In the genomic region with DNA sequence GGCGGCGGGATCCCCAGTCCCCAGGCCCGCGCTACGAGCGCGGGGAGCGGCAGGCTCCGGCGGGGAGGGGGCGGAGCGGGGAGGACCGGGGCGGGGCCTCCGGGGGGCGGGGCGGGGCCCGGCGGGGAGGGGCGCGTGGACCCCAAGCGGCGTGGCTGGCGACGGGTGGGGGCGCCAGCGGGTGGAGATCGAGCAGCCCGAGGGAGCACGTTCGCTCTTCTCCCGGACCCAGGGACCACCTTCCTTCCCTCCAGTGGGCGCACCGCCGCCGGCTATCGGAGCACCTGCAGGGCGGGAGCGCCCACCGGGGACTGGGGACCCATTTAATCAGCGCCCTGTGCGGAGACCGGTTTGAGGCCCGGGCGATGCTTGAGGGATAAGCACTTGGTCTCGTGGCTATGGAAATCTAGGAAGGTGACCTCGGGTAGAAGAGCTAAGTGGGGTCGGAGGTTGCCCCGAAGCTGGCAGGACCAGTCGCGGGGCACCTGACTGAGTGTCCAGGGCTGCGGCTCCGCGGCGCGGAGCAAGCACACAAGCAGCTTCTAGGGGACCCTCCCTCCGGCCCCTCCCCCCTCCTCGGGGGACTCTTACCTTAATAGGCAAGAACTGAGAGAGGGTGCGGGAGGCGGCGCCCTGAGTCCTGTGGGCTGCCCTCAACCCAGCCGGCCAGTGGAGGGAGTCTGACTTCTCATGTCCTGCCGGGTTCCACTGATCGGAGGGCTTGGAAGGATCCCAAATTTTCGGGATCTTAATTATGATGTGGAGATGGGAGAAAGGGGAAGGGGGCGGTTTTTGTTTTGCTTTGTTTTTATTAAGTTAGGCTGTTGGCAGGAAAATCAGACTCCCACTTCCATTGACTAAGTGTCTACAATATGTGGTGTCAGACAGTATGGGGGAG, we compare ENCODE assay signal across 8 cellular contexts. TPM values are rescaled to one million over a fixed set of nuclear protein-coding genes. Genes with fewer than 3 reads are reported as not detected.
DNase-seq lines count a peak whose midpoint lies in the region; ATAC-seq and TF ChIP-seq lines count a peak whose summit lies in the region.

A gene (minus strand): TSS at position 61 of the 898 bp plus-strand sequence. CDS start 71 bp downstream, outside the sequence.

- peak; percentile 81 to 82 for ATAC-seq in naive thymus-derived CD8-positive, alpha-beta T cell
- ATAC-seq in HG03442 (IDR thresholded peaks at IDR 0.05; ENCODE audit: unreplicated experiment) = no peak

- no peaks in the 10 kb centered on the region for H3K27me3 Mint-ChIP-seq in CD8-positive, alpha-beta memory T cell
- H3K27me3 Mint-ChIP-seq in naive thymus-derived CD8-positive, alpha-beta T cell = no peaks in the 10 kb centered on the region

- peak within 1 kb of the TSS; percentile 73 to 96 (median 84) for H3K27ac Mint-ChIP-seq in CD8-positive, alpha-beta memory T cell
- H3K27ac Mint-ChIP-seq in naive thymus-derived CD8-positive, alpha-beta T cell = peak within 1 kb of the TSS; percentile 53 to 96 (median 86)

- peaks cover 26% of the 10 kb centered on the region for H3K4me1 ChIP-seq in CD8-positive, alpha-beta memory T cell (ENCODE audit: insufficient read depth, low read length)
- H3K4me1 ChIP-seq in esophagus squamous epithelium = peaks cover 0 to 47% (median 8%) of the 10 kb centered on the region in 3 donors

- H3K4me3 Mint-ChIP-seq in CD8-positive, alpha-beta memory T cell = peak within 1 kb of the TSS; percentile 79 to 94 (median 86)
- peak within 1 kb of the TSS; percentile 81 to 90 (median 86) for H3K4me3 Mint-ChIP-seq in naive thymus-derived CD8-positive, alpha-beta T cell

- H3K27ac ChIP-seq in CD8-positive, alpha-beta memory T cell (ENCODE audit: low read depth, low read length) = peak within 1 kb of the TSS; percentile 25
- H3K27ac ChIP-seq in esophagus squamous epithelium = peak within 1 kb of the TSS; percentile 67 to 91 (median 88)

- intact Hi-C loops in esophagus squamous epithelium (cut with DNase I) = no loop called here

- no peaks in the 10 kb centered on the region for H3K36me3 ChIP-seq in CD8-positive, alpha-beta memory T cell (ENCODE audit: insufficient read depth, low read length)
- no peaks in the 10 kb centered on the region for H3K36me3 ChIP-seq in esophagus squamous epithelium

- WGBS in esophagus squamous epithelium, 2 donors = 8% methylated on average over 5 of the region's 66 CpGs; no CpG with 5 or more reads in 1 of the 2 donors

- POLR2A ChIA-PET in CD8-positive, alpha-beta memory T cell (lab: Charles Lee) = no interaction called here
- POLR2A ChIA-PET in naive thymus-derived CD8-positive, alpha-beta T cell (lab: Charles Lee) = interaction anchor here (1.6 to 2.1 kb wide), 2 partner anchors 10 to 18 kb away, joined by 3 to 10 read pairs; no protein-coding TSS in a partner anchor

- CTCF ChIA-PET in CD8-positive, alpha-beta memory T cell (lab: Charles Lee) = interaction anchor here (0.8 to 3.9 kb wide), 4 partner anchors 9 to 37 kb away, joined by 3 to 14 read pairs (median 6); no protein-coding TSS in a partner anchor

- H3K36me3 Mint-ChIP-seq in CD8-positive, alpha-beta memory T cell = peaks cover 0 to 2% (median 0%) of the 10 kb centered on the region in 3 donors
- no peaks in the 10 kb centered on the region for H3K36me3 Mint-ChIP-seq in naive thymus-derived CD8-positive, alpha-beta T cell

- no peaks in the 10 kb centered on the region for H3K27me3 ChIP-seq in CD8-positive, alpha-beta memory T cell (ENCODE audit: insufficient read depth, low read length, poor library complexity, severe bottlenecking)
- H3K27me3 ChIP-seq in esophagus squamous epithelium = peaks cover 0 to 15% (median 0%) of the 10 kb centered on the region in 4 donors

- DNase-seq in CD8-positive, alpha-beta memory T cell = peak; percentile 61 to 81 (median 64)
- DNase-seq in NCI-H1417 (lab: John Stamatoyannopoulos, UW) (peak; percentile 22 to 89 (median 85)), activated T-cell treated with anti-CD3 and anti-CD28 coated beads for 4 hours (peak; percentile 42), esophagus squamous epithelium (lab: John Stamatoyannopoulos, UW) (no peak), stromal cell of bone marrow (ENCODE audit: low read depth) (peak; percentile 25), NCI-H2196 (lab: John Stamatoyannopoulos, UW; ENCODE audit: unreplicated experiment) (no peak)
- peak; percentile 43 to 80 (median 61) for DNase-seq in naive thymus-derived CD8-positive, alpha-beta T cell

- no peaks in the 10 kb centered on the region for H3K9me3 ChIP-seq in CD8-positive, alpha-beta memory T cell (ENCODE audit: low read length)
- no peaks in the 10 kb centered on the region for H3K9me3 ChIP-seq in esophagus squamous epithelium

- H3K9me3 Mint-ChIP-seq in CD8-positive, alpha-beta memory T cell = no peaks in the 10 kb centered on the region
- H3K9me3 Mint-ChIP-seq in naive thymus-derived CD8-positive, alpha-beta T cell = peaks cover 0 to 2% (median 0%) of the 10 kb centered on the region in 9 donors

- peak in 2 of 4 donors; percentile 39 to 49 for TF ChIP-seq POLR2A in esophagus squamous epithelium (IDR thresholded peaks at IDR 0.05)

- peaks cover 37 to 55% (median 54%) of the 10 kb centered on the region in 3 donors for H3K4me1 Mint-ChIP-seq in CD8-positive, alpha-beta memory T cell
- H3K4me1 Mint-ChIP-seq in naive thymus-derived CD8-positive, alpha-beta T cell = peaks cover 17 to 52% (median 37%) of the 10 kb centered on the region in 4 donors

- peak in 2 of 6 experiments; percentile 30 to 35 for TF ChIP-seq CTCF in esophagus squamous epithelium (IDR thresholded peaks at IDR 0.05)

- H3K4me3 ChIP-seq in CD8-positive, alpha-beta memory T cell (ENCODE audit: low read length) = peak within 1 kb of the TSS; percentile 63
- H3K4me3 ChIP-seq in esophagus squamous epithelium = peak within 1 kb of the TSS; percentile 37 to 81 (median 67)

RNA-seq across cellular contexts. Expression of the gene that starts here (rescaled TPM):
- total RNA-seq in CD8-positive, alpha-beta memory T cell = 1 to 10 TPM; 1.3 to 2.0 TPM
- polyA plus RNA-seq in CD8-positive, alpha-beta memory T cell = 7.1 TPM
- 1 to 10 TPM in 2 of 4 donors, under 1 TPM in 2; 0.83 to 7.6 (median 3.9) TPM for total RNA-seq in esophagus squamous epithelium
- under 1 TPM; 0.68 to 0.77 TPM for total RNA-seq in naive thymus-derived CD8-positive, alpha-beta T cell
- 10 to 100 TPM in 1 of 3 donors, 1 to 10 TPM in 1, under 1 TPM in 1; 0.92 to 16.3 (median 3.2) TPM for polyA plus RNA-seq in naive thymus-derived CD8-positive, alpha-beta T cell

Comparison
In these comparisons a context has a peak if more than half of its experiments do, and no peak if none do; other contexts are left out.
1. DNase-seq: peak in CD8-positive, alpha-beta memory T cell (5 of 5), NCI-H1417 (3 of 3), activated T-cell treated with anti-CD3 and anti-CD28 coated beads for 4 hours (single experiment), naive thymus-derived CD8-positive, alpha-beta T cell (10 of 10) and stromal cell of bone marrow (single experiment); none in esophagus squamous epithelium (single experiment) and NCI-H2196 (single experiment).